In genomic region chr16:3305109-3306068, GRCh38 we compare ENCODE assay signal across 1 cellular context.
A peak's percentile ranks its signal among the peaks of the same experiment; 100 is the strongest.
TF ChIP-seq lines count a peak whose summit lies in the region.

A gene with protein sequence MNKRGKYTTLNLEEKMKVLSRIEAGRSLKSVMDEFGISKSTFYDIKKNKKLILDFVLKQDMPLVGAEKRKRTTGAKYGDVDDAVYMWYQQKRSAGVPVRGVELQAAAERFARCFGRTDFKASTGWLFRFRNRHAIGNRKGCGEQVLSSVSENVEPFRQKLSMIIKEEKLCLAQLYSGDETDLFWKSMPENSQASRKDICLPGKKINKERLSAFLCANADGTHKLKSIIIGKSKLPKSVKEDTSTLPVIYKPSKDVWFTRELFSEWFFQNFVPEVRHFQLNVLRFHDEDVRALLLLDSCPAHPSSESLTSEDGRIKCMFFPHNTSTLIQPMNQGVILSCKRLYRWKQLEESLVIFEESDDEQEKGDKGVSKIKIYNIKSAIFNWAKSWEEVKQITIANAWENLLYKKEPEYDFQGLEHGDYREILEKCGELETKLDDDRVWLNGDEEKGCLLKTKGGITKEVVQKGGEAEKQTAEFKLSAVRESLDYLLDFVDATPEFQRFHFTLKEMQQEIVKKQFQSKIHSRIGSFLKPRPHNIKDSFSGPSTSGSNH (minus strand): TSS chr16:3305430. CDS start chr16:3300614, 4,816 bp downstream.
Gene ZNF75A (plus strand): TSS chr16:3305497. CDS start chr16:3308429, 2,932 bp downstream.

TF ChIP-seq in HEK293, 187 proteins besides CTCF, POLR2A, EP300 and RAD21 (continued from another document and continues in another):
- 0 out of 2 replicates have a peak, but pooled peaks have one; percentile 6 for TF ChIP-seq PRDM10 (tag by site-specific recombination; IDR thresholded peaks at IDR 0.05)
- peak; percentile 64 for TF ChIP-seq ZNF629 (tag by site-specific recombination; IDR thresholded peaks at IDR 0.05)
- no peak for TF ChIP-seq ZNF792 (tag by site-specific recombination; IDR thresholded peaks at IDR 0.05)
- TF ChIP-seq ZNF580 (tag by site-specific recombination; IDR thresholded peaks at IDR 0.05) = peak; percentile 42; the same call in 1 of the 2 replicates
- TF ChIP-seq ZNF596 (tag by site-specific recombination; IDR thresholded peaks at IDR 0.05) = no peak
- TF ChIP-seq ZNF133 (tag by site-specific recombination; IDR thresholded peaks at IDR 0.05) = no peak
- no peak for TF ChIP-seq ZBTB10 (tag by site-specific recombination; IDR thresholded peaks at IDR 0.05)
- TF ChIP-seq, protein P1, sequence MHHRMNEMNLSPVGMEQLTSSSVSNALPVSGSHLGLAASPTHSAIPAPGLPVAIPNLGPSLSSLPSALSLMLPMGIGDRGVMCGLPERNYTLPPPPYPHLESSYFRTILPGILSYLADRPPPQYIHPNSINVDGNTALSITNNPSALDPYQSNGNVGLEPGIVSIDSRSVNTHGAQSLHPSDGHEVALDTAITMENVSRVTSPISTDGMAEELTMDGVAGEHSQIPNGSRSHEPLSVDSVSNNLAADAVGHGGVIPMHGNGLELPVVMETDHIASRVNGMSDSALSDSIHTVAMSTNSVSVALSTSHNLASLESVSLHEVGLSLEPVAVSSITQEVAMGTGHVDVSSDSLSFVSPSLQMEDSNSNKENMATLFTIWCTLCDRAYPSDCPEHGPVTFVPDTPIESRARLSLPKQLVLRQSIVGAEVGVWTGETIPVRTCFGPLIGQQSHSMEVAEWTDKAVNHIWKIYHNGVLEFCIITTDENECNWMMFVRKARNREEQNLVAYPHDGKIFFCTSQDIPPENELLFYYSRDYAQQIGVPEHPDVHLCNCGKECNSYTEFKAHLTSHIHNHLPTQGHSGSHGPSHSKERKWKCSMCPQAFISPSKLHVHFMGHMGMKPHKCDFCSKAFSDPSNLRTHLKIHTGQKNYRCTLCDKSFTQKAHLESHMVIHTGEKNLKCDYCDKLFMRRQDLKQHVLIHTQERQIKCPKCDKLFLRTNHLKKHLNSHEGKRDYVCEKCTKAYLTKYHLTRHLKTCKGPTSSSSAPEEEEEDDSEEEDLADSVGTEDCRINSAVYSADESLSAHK (tag by site-specific recombination; IDR thresholded peaks at IDR 0.05) = peak; percentile 49; the same call in 1 of the 2 replicates
- TF ChIP-seq ZNF645 (tag by site-specific recombination; IDR thresholded peaks at IDR 0.05) = no peak
- TF ChIP-seq ZNF335 (tag by site-specific recombination; conservative IDR thresholded peaks at IDR 0.05) = peak; percentile 82
- TF ChIP-seq ZSCAN30 (tag by site-specific recombination; IDR thresholded peaks at IDR 0.05) = peak; percentile 85
- TF ChIP-seq, protein P2, sequence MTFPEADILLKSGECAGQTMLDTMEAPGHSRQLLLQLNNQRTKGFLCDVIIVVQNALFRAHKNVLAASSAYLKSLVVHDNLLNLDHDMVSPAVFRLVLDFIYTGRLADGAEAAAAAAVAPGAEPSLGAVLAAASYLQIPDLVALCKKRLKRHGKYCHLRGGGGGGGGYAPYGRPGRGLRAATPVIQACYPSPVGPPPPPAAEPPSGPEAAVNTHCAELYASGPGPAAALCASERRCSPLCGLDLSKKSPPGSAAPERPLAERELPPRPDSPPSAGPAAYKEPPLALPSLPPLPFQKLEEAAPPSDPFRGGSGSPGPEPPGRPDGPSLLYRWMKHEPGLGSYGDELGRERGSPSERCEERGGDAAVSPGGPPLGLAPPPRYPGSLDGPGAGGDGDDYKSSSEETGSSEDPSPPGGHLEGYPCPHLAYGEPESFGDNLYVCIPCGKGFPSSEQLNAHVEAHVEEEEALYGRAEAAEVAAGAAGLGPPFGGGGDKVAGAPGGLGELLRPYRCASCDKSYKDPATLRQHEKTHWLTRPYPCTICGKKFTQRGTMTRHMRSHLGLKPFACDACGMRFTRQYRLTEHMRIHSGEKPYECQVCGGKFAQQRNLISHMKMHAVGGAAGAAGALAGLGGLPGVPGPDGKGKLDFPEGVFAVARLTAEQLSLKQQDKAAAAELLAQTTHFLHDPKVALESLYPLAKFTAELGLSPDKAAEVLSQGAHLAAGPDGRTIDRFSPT (tag by site-specific recombination; IDR thresholded peaks at IDR 0.05) = peak; percentile 47; the same call in 1 of the 2 replicates
- TF ChIP-seq FEZF1 (tag by site-specific recombination; IDR thresholded peaks at IDR 0.05) = no peak
- TF ChIP-seq ZNF354C (tag by site-specific recombination; IDR thresholded peaks at IDR 0.05; ENCODE audit: borderline replicate concordance, low read depth) = no peak
- TF ChIP-seq, protein P3, sequence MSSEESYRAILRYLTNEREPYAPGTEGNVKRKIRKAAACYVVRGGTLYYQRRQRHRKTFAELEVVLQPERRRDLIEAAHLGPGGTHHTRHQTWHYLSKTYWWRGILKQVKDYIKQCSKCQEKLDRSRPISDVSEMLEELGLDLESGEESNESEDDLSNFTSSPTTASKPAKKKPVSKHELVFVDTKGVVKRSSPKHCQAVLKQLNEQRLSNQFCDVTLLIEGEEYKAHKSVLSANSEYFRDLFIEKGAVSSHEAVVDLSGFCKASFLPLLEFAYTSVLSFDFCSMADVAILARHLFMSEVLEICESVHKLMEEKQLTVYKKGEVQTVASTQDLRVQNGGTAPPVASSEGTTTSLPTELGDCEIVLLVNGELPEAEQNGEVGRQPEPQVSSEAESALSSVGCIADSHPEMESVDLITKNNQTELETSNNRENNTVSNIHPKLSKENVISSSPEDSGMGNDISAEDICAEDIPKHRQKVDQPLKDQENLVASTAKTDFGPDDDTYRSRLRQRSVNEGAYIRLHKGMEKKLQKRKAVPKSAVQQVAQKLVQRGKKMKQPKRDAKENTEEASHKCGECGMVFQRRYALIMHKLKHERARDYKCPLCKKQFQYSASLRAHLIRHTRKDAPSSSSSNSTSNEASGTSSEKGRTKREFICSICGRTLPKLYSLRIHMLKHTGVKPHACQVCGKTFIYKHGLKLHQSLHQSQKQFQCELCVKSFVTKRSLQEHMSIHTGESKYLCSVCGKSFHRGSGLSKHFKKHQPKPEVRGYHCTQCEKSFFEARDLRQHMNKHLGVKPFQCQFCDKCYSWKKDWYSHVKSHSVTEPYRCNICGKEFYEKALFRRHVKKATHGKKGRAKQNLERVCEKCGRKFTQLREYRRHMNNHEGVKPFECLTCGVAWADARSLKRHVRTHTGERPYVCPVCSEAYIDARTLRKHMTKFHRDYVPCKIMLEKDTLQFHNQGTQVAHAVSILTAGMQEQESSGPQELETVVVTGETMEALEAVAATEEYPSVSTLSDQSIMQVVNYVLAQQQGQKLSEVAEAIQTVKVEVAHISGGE (tag by site-specific recombination; conservative IDR thresholded peaks at IDR 0.05; ENCODE audit: low read depth) = peak; percentile 89
- TF ChIP-seq, protein P4, sequence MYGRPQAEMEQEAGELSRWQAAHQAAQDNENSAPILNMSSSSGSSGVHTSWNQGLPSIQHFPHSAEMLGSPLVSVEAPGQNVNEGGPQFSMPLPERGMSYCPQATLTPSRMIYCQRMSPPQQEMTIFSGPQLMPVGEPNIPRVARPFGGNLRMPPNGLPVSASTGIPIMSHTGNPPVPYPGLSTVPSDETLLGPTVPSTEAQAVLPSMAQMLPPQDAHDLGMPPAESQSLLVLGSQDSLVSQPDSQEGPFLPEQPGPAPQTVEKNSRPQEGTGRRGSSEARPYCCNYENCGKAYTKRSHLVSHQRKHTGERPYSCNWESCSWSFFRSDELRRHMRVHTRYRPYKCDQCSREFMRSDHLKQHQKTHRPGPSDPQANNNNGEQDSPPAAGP (tag by site-specific recombination; IDR thresholded peaks at IDR 0.05) = 0 out of 2 replicates have a peak, but pooled peaks have one; percentile 33
- no peak for TF ChIP-seq ZNF791 (tag by site-specific recombination; IDR thresholded peaks at IDR 0.05)
- TF ChIP-seq ZNF121 (tag by site-specific recombination; IDR thresholded peaks at IDR 0.05) = no peak
- TF ChIP-seq SP7 (tag by site-specific recombination; IDR thresholded peaks at IDR 0.05) = peak; percentile 68
- no peak for TF ChIP-seq ZNF530 (tag by site-specific recombination; IDR thresholded peaks at IDR 0.05; ENCODE audit: low read depth)
- no peak for TF ChIP-seq ZIC2 (tag by site-specific recombination; IDR thresholded peaks at IDR 0.05)
- 0 out of 2 replicates have a peak, but pooled peaks have one; percentile 50 for TF ChIP-seq ZNF223 (tag by site-specific recombination; IDR thresholded peaks at IDR 0.05)
- TF ChIP-seq ZNF16 (tag by site-specific recombination; IDR thresholded peaks at IDR 0.05; ENCODE audit: low read depth) = no peak
- no peak for TF ChIP-seq ZNF138 (tag by site-specific recombination; IDR thresholded peaks at IDR 0.05; ENCODE audit: borderline replicate concordance)
- TF ChIP-seq MEIS1 (CRISPR knock-in tag; IDR thresholded peaks at IDR 0.05; ENCODE audit: borderline replicate concordance) = no peak
- TF ChIP-seq KLF1 (tag by site-specific recombination; IDR thresholded peaks at IDR 0.05) = no peak; the same call in 1 of the 2 replicates
- TF ChIP-seq ZNF155 (tag by site-specific recombination; IDR thresholded peaks at IDR 0.05) = no peak
- no peak for TF ChIP-seq ZNF404 (tag by site-specific recombination; IDR thresholded peaks at IDR 0.05)
- no peak for TF ChIP-seq ZNF174 (tag by site-specific recombination; IDR thresholded peaks at IDR 0.05)
- TF ChIP-seq ZNF529 (tag by site-specific recombination; IDR thresholded peaks at IDR 0.05; ENCODE audit: insufficient replicate concordance) = no peak
- no peak for TF ChIP-seq ZBTB1 (tag by site-specific recombination; IDR thresholded peaks at IDR 0.05)
- peak; percentile 50; the same call in 1 of the 2 replicates for TF ChIP-seq ZEB2 (tag by site-specific recombination; IDR thresholded peaks at IDR 0.05)
- TF ChIP-seq, protein P5, sequence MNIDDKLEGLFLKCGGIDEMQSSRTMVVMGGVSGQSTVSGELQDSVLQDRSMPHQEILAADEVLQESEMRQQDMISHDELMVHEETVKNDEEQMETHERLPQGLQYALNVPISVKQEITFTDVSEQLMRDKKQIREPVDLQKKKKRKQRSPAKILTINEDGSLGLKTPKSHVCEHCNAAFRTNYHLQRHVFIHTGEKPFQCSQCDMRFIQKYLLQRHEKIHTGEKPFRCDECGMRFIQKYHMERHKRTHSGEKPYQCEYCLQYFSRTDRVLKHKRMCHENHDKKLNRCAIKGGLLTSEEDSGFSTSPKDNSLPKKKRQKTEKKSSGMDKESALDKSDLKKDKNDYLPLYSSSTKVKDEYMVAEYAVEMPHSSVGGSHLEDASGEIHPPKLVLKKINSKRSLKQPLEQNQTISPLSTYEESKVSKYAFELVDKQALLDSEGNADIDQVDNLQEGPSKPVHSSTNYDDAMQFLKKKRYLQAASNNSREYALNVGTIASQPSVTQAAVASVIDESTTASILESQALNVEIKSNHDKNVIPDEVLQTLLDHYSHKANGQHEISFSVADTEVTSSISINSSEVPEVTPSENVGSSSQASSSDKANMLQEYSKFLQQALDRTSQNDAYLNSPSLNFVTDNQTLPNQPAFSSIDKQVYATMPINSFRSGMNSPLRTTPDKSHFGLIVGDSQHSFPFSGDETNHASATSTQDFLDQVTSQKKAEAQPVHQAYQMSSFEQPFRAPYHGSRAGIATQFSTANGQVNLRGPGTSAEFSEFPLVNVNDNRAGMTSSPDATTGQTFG (tag by site-specific recombination; IDR thresholded peaks at IDR 0.05; ENCODE audit: borderline replicate concordance) = no peak
- TF ChIP-seq ZNF184 (tag by site-specific recombination; IDR thresholded peaks at IDR 0.05) = no peak
- TF ChIP-seq ZBTB48 (tag by site-specific recombination; IDR thresholded peaks at IDR 0.05) = no peak
